Comparison of ENCODE assay signal across 1 cellular context in genomic region chr12:42141981-42142606, GRCh38.
TF ChIP-seq lines count a peak whose summit lies in the region.

No MANE protein-coding gene starts in this region.

TF ChIP-seq in K562, 482 proteins besides CTCF, POLR2A, EP300 and RAD21 (continued from another document and continues in another):
- TF ChIP-seq ZMIZ1 (IDR thresholded peaks at IDR 0.05; ENCODE audit: low read depth in 2 of 2, low read length in 2 of 2) (no peak), MBD1 (CRISPR knock-in tag; IDR thresholded peaks at IDR 0.05) (no peak), XRCC4 (IDR thresholded peaks at IDR 0.05; ENCODE audit: extremely low read depth, insufficient read depth, insufficient read length) (no peak), ATF7 (IDR thresholded peaks at IDR 0.05) (no peak), SMARCE1 (IDR thresholded peaks at IDR 0.05) (peak; percentile 77; the same call in 1 of the 2 replicates), MTA2 (IDR thresholded peaks at IDR 0.05; ENCODE audit: low read depth) (0 out of 2 replicates have a peak, but pooled peaks have one; percentile 26), TCF3 (CRISPR knock-in tag; IDR thresholded peaks at IDR 0.05) (peak; percentile 12; the same call in 1 of the 2 replicates), TBL1XR1 (IDR thresholded peaks at IDR 0.05; ENCODE audit: low read length in 2 of 2) (0 out of 4 replicates have a peak, but pooled peaks of 1 of the 2 experiments have one; percentile 34), CEBPB (tag; IDR thresholded peaks at IDR 0.05) (peak; percentile 16; the same call in 1 of the 2 replicates), HDAC3 (IDR thresholded peaks at IDR 0.05; ENCODE audit: borderline replicate concordance, partially characterized antibody) (no peak), KLF16 (IDR thresholded peaks at IDR 0.05) (0 out of 2 replicates have a peak, but pooled peaks have one; percentile 14), HES1 (IDR thresholded peaks at IDR 0.05; ENCODE audit: low read depth) (peak; percentile 67; the same call in 1 of the 2 replicates), HDAC2 (IDR thresholded peaks at IDR 0.05) (peak; percentile 95), TAL1 (IDR thresholded peaks at IDR 0.05) (peak; percentile 63), TBP (optimal IDR thresholded peaks at IDR 0.05; ENCODE audit: low read depth, low read length) (no peak), DIDO1 (tag; IDR thresholded peaks at IDR 0.05; ENCODE audit: low read depth) (no peak), MXI1 (IDR thresholded peaks at IDR 0.05; ENCODE audit: low read depth, low read length) (no peak), SMARCA4 (IDR thresholded peaks at IDR 0.05) (peak; percentile 58; the same call in 1 of the 2 replicates), NR1H2 (CRISPR knock-in tag; IDR thresholded peaks at IDR 0.05) (no peak), ZNF263 (CRISPR knock-in tag; IDR thresholded peaks at IDR 0.05; ENCODE audit: borderline replicate concordance) (no peak), MAFG (tag; conservative IDR thresholded peaks at IDR 0.05) (no peak), FOSL1 (tag; conservative IDR thresholded peaks at IDR 0.05) (0 out of 2 replicates have a peak, but pooled peaks have one; percentile 15), NFIC (IDR thresholded peaks at IDR 0.05) (peak; percentile 90), CBFA2T3 (IDR thresholded peaks at IDR 0.05) (peak; percentile 75), EHMT2 (IDR thresholded peaks at IDR 0.05) (no peak), SOX6 (IDR thresholded peaks at IDR 0.05) (peak; percentile 64; the same call in 1 of the 2 replicates), CCNT2 (IDR thresholded peaks at IDR 0.05; ENCODE audit: borderline replicate concordance, extremely low read depth, insufficient read length, low read depth, low read length) (peak; percentile 39), ADNP (tag; IDR thresholded peaks at IDR 0.05) (peak; percentile 56; the same call in 1 of the 2 replicates), ZC3H11A (IDR thresholded peaks at IDR 0.05; ENCODE audit: low read depth, low read length) (no peak), TEAD4 (IDR thresholded peaks at IDR 0.05; ENCODE audit: low read length) (peak; percentile 69), TEAD4 (CRISPR knock-in tag; IDR thresholded peaks at IDR 0.05; ENCODE audit: borderline replicate concordance) (no peak), POLR3G (IDR thresholded peaks at IDR 0.05; ENCODE audit: extremely low read depth, insufficient read length, insufficient replicate concordance) (no peak), BCOR (IDR thresholded peaks at IDR 0.05) (peak; percentile 60; the same call in 1 of the 2 replicates), FIP1L1 (IDR thresholded peaks at IDR 0.05; ENCODE audit: low read depth, low read length, poor library complexity, severe bottlenecking) (no peak), HDAC1 (IDR thresholded peaks at IDR 0.05) (peak in 1 of 2 experiments; percentile 85; a peak in 2 of 4 replicates), SMAD4 (CRISPR knock-in tag; conservative IDR thresholded peaks at IDR 0.05) (0 out of 2 replicates have a peak, but pooled peaks have one; percentile 19), MTA1 (IDR thresholded peaks at IDR 0.05; ENCODE audit: borderline replicate concordance) (peak; percentile 34; the same call in 1 of the 2 replicates), ELF4 (CRISPR knock-in tag; IDR thresholded peaks at IDR 0.05) (0 out of 2 replicates have a peak, but pooled peaks have one; percentile 45), ARID1B (IDR thresholded peaks at IDR 0.05) (peak; percentile 78), RCOR1 (IDR thresholded peaks at IDR 0.05; ENCODE audit: borderline replicate concordance in 1 of 2, low read depth in 2 of 2, low read length in 2 of 2) (peak; percentile 73 to 98; a peak in 3 of 4 replicates), ZNF507 (tag; conservative IDR thresholded peaks at IDR 0.05) (peak; percentile 36; the same call in 1 of the 2 replicates), ZNF551 (CRISPR knock-in tag; IDR thresholded peaks at IDR 0.05) (no peak), KDM1A (IDR thresholded peaks at IDR 0.05) (peak; percentile 94 to 95), FOXA3 (CRISPR knock-in tag; conservative IDR thresholded peaks at IDR 0.05 in 1 of 2, IDR thresholded peaks at IDR 0.05 in 1 of 2) (peak in 1 of 2 experiments; percentile 37; a peak in 1 of 4 replicates)
- TF ChIP-seq, protein P1, sequence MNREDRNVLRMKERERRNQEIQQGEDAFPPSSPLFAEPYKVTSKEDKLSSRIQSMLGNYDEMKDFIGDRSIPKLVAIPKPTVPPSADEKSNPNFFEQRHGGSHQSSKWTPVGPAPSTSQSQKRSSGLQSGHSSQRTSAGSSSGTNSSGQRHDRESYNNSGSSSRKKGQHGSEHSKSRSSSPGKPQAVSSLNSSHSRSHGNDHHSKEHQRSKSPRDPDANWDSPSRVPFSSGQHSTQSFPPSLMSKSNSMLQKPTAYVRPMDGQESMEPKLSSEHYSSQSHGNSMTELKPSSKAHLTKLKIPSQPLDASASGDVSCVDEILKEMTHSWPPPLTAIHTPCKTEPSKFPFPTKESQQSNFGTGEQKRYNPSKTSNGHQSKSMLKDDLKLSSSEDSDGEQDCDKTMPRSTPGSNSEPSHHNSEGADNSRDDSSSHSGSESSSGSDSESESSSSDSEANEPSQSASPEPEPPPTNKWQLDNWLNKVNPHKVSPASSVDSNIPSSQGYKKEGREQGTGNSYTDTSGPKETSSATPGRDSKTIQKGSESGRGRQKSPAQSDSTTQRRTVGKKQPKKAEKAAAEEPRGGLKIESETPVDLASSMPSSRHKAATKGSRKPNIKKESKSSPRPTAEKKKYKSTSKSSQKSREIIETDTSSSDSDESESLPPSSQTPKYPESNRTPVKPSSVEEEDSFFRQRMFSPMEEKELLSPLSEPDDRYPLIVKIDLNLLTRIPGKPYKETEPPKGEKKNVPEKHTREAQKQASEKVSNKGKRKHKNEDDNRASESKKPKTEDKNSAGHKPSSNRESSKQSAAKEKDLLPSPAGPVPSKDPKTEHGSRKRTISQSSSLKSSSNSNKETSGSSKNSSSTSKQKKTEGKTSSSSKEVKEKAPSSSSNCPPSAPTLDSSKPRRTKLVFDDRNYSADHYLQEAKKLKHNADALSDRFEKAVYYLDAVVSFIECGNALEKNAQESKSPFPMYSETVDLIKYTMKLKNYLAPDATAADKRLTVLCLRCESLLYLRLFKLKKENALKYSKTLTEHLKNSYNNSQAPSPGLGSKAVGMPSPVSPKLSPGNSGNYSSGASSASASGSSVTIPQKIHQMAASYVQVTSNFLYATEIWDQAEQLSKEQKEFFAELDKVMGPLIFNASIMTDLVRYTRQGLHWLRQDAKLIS (CRISPR knock-in tag; IDR thresholded peaks at IDR 0.05): no peak
- TF ChIP-seq, protein P2, sequence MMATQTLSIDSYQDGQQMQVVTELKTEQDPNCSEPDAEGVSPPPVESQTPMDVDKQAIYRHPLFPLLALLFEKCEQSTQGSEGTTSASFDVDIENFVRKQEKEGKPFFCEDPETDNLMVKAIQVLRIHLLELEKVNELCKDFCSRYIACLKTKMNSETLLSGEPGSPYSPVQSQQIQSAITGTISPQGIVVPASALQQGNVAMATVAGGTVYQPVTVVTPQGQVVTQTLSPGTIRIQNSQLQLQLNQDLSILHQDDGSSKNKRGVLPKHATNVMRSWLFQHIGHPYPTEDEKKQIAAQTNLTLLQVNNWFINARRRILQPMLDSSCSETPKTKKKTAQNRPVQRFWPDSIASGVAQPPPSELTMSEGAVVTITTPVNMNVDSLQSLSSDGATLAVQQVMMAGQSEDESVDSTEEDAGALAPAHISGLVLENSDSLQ (IDR thresholded peaks at IDR 0.05): peak; percentile 30; the same call in 1 of the 2 replicates
- TF ChIP-seq, protein P3, sequence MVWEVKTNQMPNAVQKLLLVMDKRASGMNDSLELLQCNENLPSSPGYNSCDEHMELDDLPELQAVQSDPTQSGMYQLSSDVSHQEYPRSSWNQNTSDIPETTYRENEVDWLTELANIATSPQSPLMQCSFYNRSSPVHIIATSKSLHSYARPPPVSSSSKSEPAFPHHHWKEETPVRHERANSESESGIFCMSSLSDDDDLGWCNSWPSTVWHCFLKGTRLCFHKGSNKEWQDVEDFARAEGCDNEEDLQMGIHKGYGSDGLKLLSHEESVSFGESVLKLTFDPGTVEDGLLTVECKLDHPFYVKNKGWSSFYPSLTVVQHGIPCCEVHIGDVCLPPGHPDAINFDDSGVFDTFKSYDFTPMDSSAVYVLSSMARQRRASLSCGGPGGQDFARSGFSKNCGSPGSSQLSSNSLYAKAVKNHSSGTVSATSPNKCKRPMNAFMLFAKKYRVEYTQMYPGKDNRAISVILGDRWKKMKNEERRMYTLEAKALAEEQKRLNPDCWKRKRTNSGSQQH (CRISPR knock-in tag; IDR thresholded peaks at IDR 0.05): no peak
- TF ChIP-seq, protein P4, sequence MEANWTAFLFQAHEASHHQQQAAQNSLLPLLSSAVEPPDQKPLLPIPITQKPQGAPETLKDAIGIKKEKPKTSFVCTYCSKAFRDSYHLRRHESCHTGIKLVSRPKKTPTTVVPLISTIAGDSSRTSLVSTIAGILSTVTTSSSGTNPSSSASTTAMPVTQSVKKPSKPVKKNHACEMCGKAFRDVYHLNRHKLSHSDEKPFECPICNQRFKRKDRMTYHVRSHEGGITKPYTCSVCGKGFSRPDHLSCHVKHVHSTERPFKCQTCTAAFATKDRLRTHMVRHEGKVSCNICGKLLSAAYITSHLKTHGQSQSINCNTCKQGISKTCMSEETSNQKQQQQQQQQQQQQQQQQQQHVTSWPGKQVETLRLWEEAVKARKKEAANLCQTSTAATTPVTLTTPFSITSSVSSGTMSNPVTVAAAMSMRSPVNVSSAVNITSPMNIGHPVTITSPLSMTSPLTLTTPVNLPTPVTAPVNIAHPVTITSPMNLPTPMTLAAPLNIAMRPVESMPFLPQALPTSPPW (CRISPR knock-in tag; IDR thresholded peaks at IDR 0.05): peak; percentile 54; the same call in 1 of the 2 replicates
- TF ChIP-seq, protein P5, sequence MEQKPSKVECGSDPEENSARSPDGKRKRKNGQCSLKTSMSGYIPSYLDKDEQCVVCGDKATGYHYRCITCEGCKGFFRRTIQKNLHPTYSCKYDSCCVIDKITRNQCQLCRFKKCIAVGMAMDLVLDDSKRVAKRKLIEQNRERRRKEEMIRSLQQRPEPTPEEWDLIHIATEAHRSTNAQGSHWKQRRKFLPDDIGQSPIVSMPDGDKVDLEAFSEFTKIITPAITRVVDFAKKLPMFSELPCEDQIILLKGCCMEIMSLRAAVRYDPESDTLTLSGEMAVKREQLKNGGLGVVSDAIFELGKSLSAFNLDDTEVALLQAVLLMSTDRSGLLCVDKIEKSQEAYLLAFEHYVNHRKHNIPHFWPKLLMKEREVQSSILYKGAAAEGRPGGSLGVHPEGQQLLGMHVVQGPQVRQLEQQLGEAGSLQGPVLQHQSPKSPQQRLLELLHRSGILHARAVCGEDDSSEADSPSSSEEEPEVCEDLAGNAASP (IDR thresholded peaks at IDR 0.05): no peak
- TF ChIP-seq, protein P6, sequence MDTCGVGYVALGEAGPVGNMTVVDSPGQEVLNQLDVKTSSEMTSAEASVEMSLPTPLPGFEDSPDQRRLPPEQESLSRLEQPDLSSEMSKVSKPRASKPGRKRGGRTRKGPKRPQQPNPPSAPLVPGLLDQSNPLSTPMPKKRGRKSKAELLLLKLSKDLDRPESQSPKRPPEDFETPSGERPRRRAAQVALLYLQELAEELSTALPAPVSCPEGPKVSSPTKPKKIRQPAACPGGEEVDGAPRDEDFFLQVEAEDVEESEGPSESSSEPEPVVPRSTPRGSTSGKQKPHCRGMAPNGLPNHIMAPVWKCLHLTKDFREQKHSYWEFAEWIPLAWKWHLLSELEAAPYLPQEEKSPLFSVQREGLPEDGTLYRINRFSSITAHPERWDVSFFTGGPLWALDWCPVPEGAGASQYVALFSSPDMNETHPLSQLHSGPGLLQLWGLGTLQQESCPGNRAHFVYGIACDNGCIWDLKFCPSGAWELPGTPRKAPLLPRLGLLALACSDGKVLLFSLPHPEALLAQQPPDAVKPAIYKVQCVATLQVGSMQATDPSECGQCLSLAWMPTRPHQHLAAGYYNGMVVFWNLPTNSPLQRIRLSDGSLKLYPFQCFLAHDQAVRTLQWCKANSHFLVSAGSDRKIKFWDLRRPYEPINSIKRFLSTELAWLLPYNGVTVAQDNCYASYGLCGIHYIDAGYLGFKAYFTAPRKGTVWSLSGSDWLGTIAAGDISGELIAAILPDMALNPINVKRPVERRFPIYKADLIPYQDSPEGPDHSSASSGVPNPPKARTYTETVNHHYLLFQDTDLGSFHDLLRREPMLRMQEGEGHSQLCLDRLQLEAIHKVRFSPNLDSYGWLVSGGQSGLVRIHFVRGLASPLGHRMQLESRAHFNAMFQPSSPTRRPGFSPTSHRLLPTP (IDR thresholded peaks at IDR 0.05; ENCODE audit: borderline replicate concordance, extremely low read depth, insufficient read length): no peak
